In the genomic region with DNA sequence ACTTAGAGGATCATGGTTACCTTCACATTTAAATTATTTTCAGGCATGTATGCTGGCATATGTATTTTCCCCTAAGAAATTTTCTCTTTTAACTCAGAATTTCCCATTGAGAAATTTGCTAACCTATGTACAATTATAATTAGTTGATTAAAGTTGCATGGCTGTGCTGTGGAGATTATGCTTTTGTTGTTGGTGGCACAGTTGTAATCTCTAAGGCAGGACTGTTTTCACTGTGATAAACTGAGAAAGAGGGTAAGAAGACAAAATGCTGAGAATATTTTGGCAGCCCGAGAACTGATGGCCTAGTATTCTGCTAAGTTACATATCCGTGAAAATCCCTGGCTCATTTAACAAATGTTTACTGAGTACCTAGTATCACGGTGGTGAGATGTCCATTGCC, we compare ENCODE assay signal across 10 cellular contexts. TPM values are rescaled to one million over a fixed set of nuclear protein-coding genes. Genes with fewer than 3 reads are reported as not detected.
DNase-seq lines count a peak whose midpoint lies in the region; ATAC-seq and TF ChIP-seq lines count a peak whose summit lies in the region.
"Had no signal": no experiment of that assay in that cellular context is flagged by ENCODE, and none has a peak within 500 bp of the region (broad histone marks: within the 10 kb centered on the region; RNA-seq: fewer than 3 reads in every experiment).

No MANE protein-coding gene starts in this region.

- H3K4me3 ChIP-seq in BLaER1 treated with 17β-estradiol and CSF1 and Interleukin-3, amounts not matched to agents 10 nM and 100 nM, result peak overlapping the region; percentile 64 to 86 (median 76); a peak in 15 of 20 replicates
- H3K4me3 ChIP-seq in HEK293 (ENCODE audit: low read depth, low read length), result peak overlapping the region; percentile 76; the same call in 1 of the 2 replicates
- H3K4me3 ChIP-seq in left lung, result peak overlapping the region in 1 of 2 donors; percentile 67

- peaks cover 10 to 43% (median 27%) of the 10 kb centered on the region in 11 experiments; a peak in 20 of 22 replicates for H3K36me3 ChIP-seq in BLaER1 treated with 17β-estradiol and CSF1 and Interleukin-3, amounts not matched to agents 10 nM and 100 nM
- H3K36me3 ChIP-seq in HEK293 (ENCODE audit: control insufficient read depth in 2 of 2, insufficient read depth in 1 of 2, low read length in 2 of 2), result peaks cover 0 to 11% of the 10 kb centered on the region in 2 experiments; a peak in 1 of 3 replicates
- peaks cover 0 to 6% of the 10 kb centered on the region in 2 donors for H3K36me3 ChIP-seq in left lung

- peak overlapping the region in 5 of 11 experiments; percentile 90 to 97 (median 95); a peak in 8 of 22 replicates for H3K27ac ChIP-seq in BLaER1 treated with 17β-estradiol and CSF1 and Interleukin-3, amounts not matched to agents 10 nM and 100 nM
- H3K27ac ChIP-seq in HEK293 (ENCODE audit: extremely low read depth, low read depth, low read length) (no peak overlapping the region), left lung (peak overlapping the region in 1 of 2 donors; percentile 99)

- no peaks in the 10 kb centered on the region for H3K9me3 Mint-ChIP-seq in activated T-helper 2 cell treated with anti-CD3 and anti-CD28 coated beads, Interferon-gamma antibody, Interleukin-2, Interleukin-4, amounts not matched to agents 10 μg/mL and 5 μg/mL and 100 μg/mL, durations not matched to agents 14 hours and 24 hours and 36 hours
- no peaks in the 10 kb centered on the region for H3K9me3 Mint-ChIP-seq in memory B cell

- no peaks in the 10 kb centered on the region for H3K9me3 ChIP-seq in BLaER1 treated with 17β-estradiol and CSF1 and Interleukin-3, amounts not matched to agents 10 nM and 100 nM (replicated peaks in 1 of 11)
- no peaks in the 10 kb centered on the region for H3K9me3 ChIP-seq in HEK293 (ENCODE audit: control insufficient read depth, insufficient read depth, low read depth, low read length)
- no peaks in the 10 kb centered on the region for H3K9me3 ChIP-seq in left lung

- intact Hi-C loops in activated T-helper 2 cell treated with anti-CD3 and anti-CD28 coated beads, Interferon-gamma antibody, Interleukin-2, Interleukin-4, amounts not matched to agents 10 μg/mL and 5 μg/mL and 100 μg/mL, durations not matched to agents 14 hours and 24 hours and 36 hours (cut with micrococcal nuclease), result loop anchor here (2.0 to 10.0 kb wide), 3 partner anchors 99 to 307 kb away; a partner anchor contains a TSS
- intact Hi-C loops in left lung (cut with DNase I), result no loop called here

- no peak for TF ChIP-seq CTCF in HEK293 (tag by site-specific recombination; IDR thresholded peaks at IDR 0.05)
- TF ChIP-seq CTCF in left lung (IDR thresholded peaks at IDR 0.05), result no peak

- H3K4me1 ChIP-seq in BLaER1 treated with 17β-estradiol and CSF1 and Interleukin-3, amounts not matched to agents 10 nM and 100 nM, result peaks cover 18 to 33% (median 27%) of the 10 kb centered on the region in 10 experiments
- H3K4me1 ChIP-seq in HEK293 (ENCODE audit: control insufficient read depth, insufficient read depth, low read length) (peaks cover 4% of the 10 kb centered on the region; the same call in 1 of the 2 replicates), left lung (peaks cover 0 to 35% of the 10 kb centered on the region in 2 donors)

- ATAC-seq in memory B cell (ENCODE audit: low read depth) (no peak), GM21619 (IDR thresholded peaks at IDR 0.05; ENCODE audit: unreplicated experiment) (no peak), GM21529 (IDR thresholded peaks at IDR 0.05; ENCODE audit: unreplicated experiment) (no peak), left lung (no peak)

- H3K27me3 Mint-ChIP-seq in activated T-helper 2 cell treated with anti-CD3 and anti-CD28 coated beads, Interferon-gamma antibody, Interleukin-2, Interleukin-4, amounts not matched to agents 10 μg/mL and 5 μg/mL and 100 μg/mL, durations not matched to agents 14 hours and 24 hours and 36 hours (ENCODE audit: low read depth), result no peaks in the 10 kb centered on the region
- H3K27me3 Mint-ChIP-seq in memory B cell, result no peaks in the 10 kb centered on the region

- H3K27me3 ChIP-seq in BLaER1 treated with 17β-estradiol and CSF1 and Interleukin-3, amounts not matched to agents 10 nM and 100 nM, result no peaks in the 10 kb centered on the region
- no peaks in the 10 kb centered on the region for H3K27me3 ChIP-seq in left lung

- H3K4me2 ChIP-seq in BLaER1 treated with 17β-estradiol and CSF1 and Interleukin-3, amounts not matched to agents 10 nM and 100 nM, result peak overlapping the region; percentile 71 to 92 (median 86); a peak in 21 of 22 replicates

- H3K4me1 Mint-ChIP-seq in activated T-helper 2 cell treated with anti-CD3 and anti-CD28 coated beads, Interferon-gamma antibody, Interleukin-2, Interleukin-4, amounts not matched to agents 10 μg/mL and 5 μg/mL and 100 μg/mL, durations not matched to agents 14 hours and 24 hours and 36 hours (ENCODE audit: low read depth), result peaks cover 26% of the 10 kb centered on the region
- H3K4me1 Mint-ChIP-seq in memory B cell, result peaks cover 23% of the 10 kb centered on the region

- H3K9ac ChIP-seq in BLaER1 treated with 17β-estradiol and CSF1 and Interleukin-3, amounts not matched to agents 10 nM and 100 nM, result peak overlapping the region in 9 of 11 experiments; percentile 89 to 98 (median 92); a peak in 14 of 22 replicates

- H3K27ac Mint-ChIP-seq in activated T-helper 2 cell treated with anti-CD3 and anti-CD28 coated beads, Interferon-gamma antibody, Interleukin-2, Interleukin-4, amounts not matched to agents 10 μg/mL and 5 μg/mL and 100 μg/mL, durations not matched to agents 14 hours and 24 hours and 36 hours, result peak overlapping the region; percentile 17
- peak overlapping the region; percentile 97 for H3K27ac Mint-ChIP-seq in memory B cell

- POLR2A ChIA-PET in HEK293 (lab: Yijun Ruan, JAX), result no interaction called here

- no peak for DNase-seq in activated T-helper 2 cell treated with anti-CD3 and anti-CD28 coated beads, Interferon-gamma antibody, Interleukin-2, Interleukin-4, amounts not matched to agents 10 μg/mL and 5 μg/mL and 100 μg/mL, durations not matched to agents 14 hours and 24 hours and 36 hours (ENCODE audit: low spot score)
- no peak for DNase-seq in memory B cell (ENCODE audit: low spot score in 2 of 2)
- DNase-seq in left lung, result no peak
- DNase-seq in NCI-H187 treated with DMSO at 0.1 percent for 48 hours (lab: John Stamatoyannopoulos, UW), result no peak
- DNase-seq: midbrain, NCI-H1105 treated with DMSO at 0.1 percent for 48 hours had no signal

- H3K4me3 Mint-ChIP-seq in activated T-helper 2 cell treated with anti-CD3 and anti-CD28 coated beads, Interferon-gamma antibody, Interleukin-2, Interleukin-4, amounts not matched to agents 10 μg/mL and 5 μg/mL and 100 μg/mL, durations not matched to agents 14 hours and 24 hours and 36 hours (ENCODE audit: low read depth), result peak overlapping the region; percentile 69
- H3K4me3 Mint-ChIP-seq in memory B cell, result no peak overlapping the region

- H4K20me1 ChIP-seq in BLaER1 treated with 17β-estradiol and CSF1 and Interleukin-3, amounts not matched to agents 10 nM and 100 nM, result peaks cover 0 to 6% (median 0%) of the 10 kb centered on the region in 11 experiments; a peak in 1 of 22 replicates

- peaks cover 31% of the 10 kb centered on the region for H3K36me3 Mint-ChIP-seq in activated T-helper 2 cell treated with anti-CD3 and anti-CD28 coated beads, Interferon-gamma antibody, Interleukin-2, Interleukin-4, amounts not matched to agents 10 μg/mL and 5 μg/mL and 100 μg/mL, durations not matched to agents 14 hours and 24 hours and 36 hours (ENCODE audit: low read depth)
- H3K36me3 Mint-ChIP-seq in memory B cell, result peaks cover 9% of the 10 kb centered on the region

- CTCF ChIA-PET in HEK293 (lab: Yijun Ruan, JAX), result no interaction called here

TF ChIP-seq in HEK293, 187 proteins besides CTCF, POLR2A, EP300 and RAD21 (continues in another document):
- no peak for TF ChIP-seq ZFHX2 (tag by site-specific recombination; conservative IDR thresholded peaks at IDR 0.05)
- TF ChIP-seq ZNF549 (tag by site-specific recombination; IDR thresholded peaks at IDR 0.05), result no peak
- no peak for TF ChIP-seq ZEB2 (tag by site-specific recombination; IDR thresholded peaks at IDR 0.05)
- TF ChIP-seq ZNF133 (tag by site-specific recombination; IDR thresholded peaks at IDR 0.05), result no peak
- TF ChIP-seq ZNF571 (tag by site-specific recombination; IDR thresholded peaks at IDR 0.05), result no peak
- TF ChIP-seq ZNF768 (tag by site-specific recombination; IDR thresholded peaks at IDR 0.05), result no peak
- TF ChIP-seq ZNF112 (tag by site-specific recombination; IDR thresholded peaks at IDR 0.05), result no peak
- no peak for TF ChIP-seq ZNF530 (tag by site-specific recombination; IDR thresholded peaks at IDR 0.05; ENCODE audit: low read depth)
- no peak for TF ChIP-seq ZNF114 (tag by site-specific recombination; IDR thresholded peaks at IDR 0.05)
- TF ChIP-seq ZNF776 (tag by site-specific recombination; IDR thresholded peaks at IDR 0.05; ENCODE audit: borderline replicate concordance), result no peak
- TF ChIP-seq ZNF174 (tag by site-specific recombination; IDR thresholded peaks at IDR 0.05), result no peak
- no peak for TF ChIP-seq ZNF626 (tag by site-specific recombination; IDR thresholded peaks at IDR 0.05)
- TF ChIP-seq, protein P1, sequence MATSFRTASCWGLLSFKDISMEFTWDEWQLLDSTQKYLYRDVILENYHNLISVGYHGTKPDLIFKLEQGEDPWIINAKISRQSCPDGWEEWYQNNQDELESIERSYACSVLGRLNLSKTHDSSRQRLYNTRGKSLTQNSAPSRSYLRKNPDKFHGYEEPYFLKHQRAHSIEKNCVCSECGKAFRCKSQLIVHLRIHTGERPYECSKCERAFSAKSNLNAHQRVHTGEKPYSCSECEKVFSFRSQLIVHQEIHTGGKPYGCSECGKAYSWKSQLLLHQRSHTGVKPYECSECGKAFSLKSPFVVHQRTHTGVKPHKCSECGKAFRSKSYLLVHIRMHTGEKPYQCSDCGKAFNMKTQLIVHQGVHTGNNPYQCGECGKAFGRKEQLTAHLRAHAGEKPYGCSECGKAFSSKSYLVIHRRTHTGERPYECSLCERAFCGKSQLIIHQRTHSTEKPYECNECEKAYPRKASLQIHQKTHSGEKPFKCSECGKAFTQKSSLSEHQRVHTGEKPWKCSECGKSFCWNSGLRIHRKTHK (tag by site-specific recombination; IDR thresholded peaks at IDR 0.05), result no peak
- TF ChIP-seq, protein P2, sequence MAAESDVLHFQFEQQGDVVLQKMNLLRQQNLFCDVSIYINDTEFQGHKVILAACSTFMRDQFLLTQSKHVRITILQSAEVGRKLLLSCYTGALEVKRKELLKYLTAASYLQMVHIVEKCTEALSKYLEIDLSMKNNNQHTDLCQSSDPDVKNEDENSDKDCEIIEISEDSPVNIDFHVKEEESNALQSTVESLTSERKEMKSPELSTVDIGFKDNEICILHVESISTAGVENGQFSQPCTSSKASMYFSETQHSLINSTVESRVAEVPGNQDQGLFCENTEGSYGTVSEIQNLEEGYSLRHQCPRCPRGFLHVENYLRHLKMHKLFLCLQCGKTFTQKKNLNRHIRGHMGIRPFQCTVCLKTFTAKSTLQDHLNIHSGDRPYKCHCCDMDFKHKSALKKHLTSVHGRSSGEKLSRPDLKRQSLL (tag by site-specific recombination; IDR thresholded peaks at IDR 0.05), result no peak

RNA-seq across cellular contexts. Expression of a gene that starts 1.4 kb away (rescaled TPM):
- total RNA-seq in activated T-helper 2 cell treated with anti-CD3 and anti-CD28 coated beads, Interferon-gamma antibody, Interleukin-2, Interleukin-4, amounts not matched to agents 10 μg/mL and 5 μg/mL and 100 μg/mL, durations not matched to agents 14 hours and 24 hours and 36 hours, result 20.5 and 22.4 TPM in 2 replicates
- 10 to 100 TPM; 18.2 to 28.0 TPM for total RNA-seq in left lung
